14 cellular contexts compared by ENCODE assay signal in the genomic region with DNA sequence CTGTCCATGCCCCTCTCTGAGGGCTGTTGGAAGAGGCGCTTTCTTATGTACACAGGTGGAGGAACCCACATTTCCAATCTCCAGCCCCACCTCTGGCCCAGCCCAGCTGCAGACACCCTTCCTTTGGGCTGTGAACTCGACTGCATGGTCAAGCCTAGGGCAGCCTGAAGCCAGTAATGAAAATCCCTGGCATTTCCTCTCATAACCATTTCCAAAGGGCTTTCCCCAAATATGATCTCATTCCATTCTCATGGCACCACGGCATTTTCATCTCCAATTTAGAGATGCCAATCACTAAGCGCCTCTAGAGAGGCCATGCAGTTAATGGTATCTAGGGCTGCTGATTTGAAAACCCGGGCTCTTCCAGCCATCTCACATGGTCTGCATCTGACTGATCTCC.
"Had no signal": no experiment of that assay in that cellular context is flagged by ENCODE, and none has a peak within 500 bp of the region (broad histone marks: within the 10 kb centered on the region; RNA-seq: fewer than 3 reads in every experiment).

No MANE protein-coding gene starts in this region.

- H3K36me3 ChIP-seq: cardiac muscle cell, tibial artery had no signal

- H3K27ac Mint-ChIP-seq: activated CD4-positive, alpha-beta T cell treated with anti-CD3 and anti-CD28 coated beads for 36 hours; activated naive CD8-positive, alpha-beta T cell treated with anti-CD3 and anti-CD28 coated beads, Interleukin-2, amount 50 U/mL, for 24 hours; stimulated activated effector memory CD8-positive, alpha-beta T cell treated with anti-CD3 and anti-CD28 coated beads, Interleukin-12 subunit alpha, Interleukin-12 subunit beta, amount 100 ng/mL, for 72 hours had no signal

- H3K27me3 ChIP-seq: cardiac muscle cell, tibial artery had no signal

- H3K27me3 Mint-ChIP-seq: activated CD4-positive, alpha-beta T cell treated with anti-CD3 and anti-CD28 coated beads for 36 hours; activated naive CD8-positive, alpha-beta T cell treated with anti-CD3 and anti-CD28 coated beads, Interleukin-2, amount 50 U/mL, for 24 hours had no signal

- H3K4me2 ChIP-seq: smooth muscle cell had no signal

- H3K4me3 Mint-ChIP-seq: activated CD4-positive, alpha-beta T cell treated with anti-CD3 and anti-CD28 coated beads for 36 hours; activated naive CD8-positive, alpha-beta T cell treated with anti-CD3 and anti-CD28 coated beads, Interleukin-2, amount 50 U/mL, for 24 hours; stimulated activated effector memory CD8-positive, alpha-beta T cell treated with anti-CD3 and anti-CD28 coated beads, Interleukin-12 subunit alpha, Interleukin-12 subunit beta, amount 100 ng/mL, for 72 hours had no signal

- H3K27ac ChIP-seq: cardiac muscle cell, tibial artery, VCaP had no signal

- H3K9me3 ChIP-seq: tibial artery had no signal

- H3K9me3 Mint-ChIP-seq: stimulated activated effector memory CD8-positive, alpha-beta T cell treated with anti-CD3 and anti-CD28 coated beads, Interleukin-12 subunit alpha, Interleukin-12 subunit beta, amount 100 ng/mL, for 72 hours had no signal

- H3K4me3 ChIP-seq: cardiac muscle cell, smooth muscle cell, tibial artery had no signal

- DNase-seq: activated CD4-positive, alpha-beta T cell treated with anti-CD3 and anti-CD28 coated beads for 36 hours; activated CD8-positive, alpha-beta memory T cell treated with anti-CD3 and anti-CD28 coated beads for 24 hours; activated naive CD4-positive, alpha-beta T cell treated with Interleukin-2 at 50 U/mL for 16 hours; activated naive CD8-positive, alpha-beta T cell treated with anti-CD3 and anti-CD28 coated beads, Interleukin-2, amount 50 U/mL, for 24 hours; effector CD4-positive, alpha-beta T cell; hippocampal formation; kidney glomerular epithelial cell; midbrain; T-helper 1 cell; tibial artery had no signal

- H3K36me3 Mint-ChIP-seq: stimulated activated effector memory CD8-positive, alpha-beta T cell treated with anti-CD3 and anti-CD28 coated beads, Interleukin-12 subunit alpha, Interleukin-12 subunit beta, amount 100 ng/mL, for 72 hours had no signal

- ATAC-seq: activated CD4-positive, alpha-beta T cell treated with anti-CD3 and anti-CD28 coated beads for 36 hours; activated naive CD8-positive, alpha-beta T cell treated with anti-CD3 and anti-CD28 coated beads, Interleukin-2, amount 50 U/mL, for 24 hours; stimulated activated effector memory CD8-positive, alpha-beta T cell treated with anti-CD3 and anti-CD28 coated beads, Interleukin-12 subunit alpha, Interleukin-12 subunit beta, amount 100 ng/mL, for 72 hours had no signal
